19 cellular contexts compared by ENCODE assay signal in the genomic region with DNA sequence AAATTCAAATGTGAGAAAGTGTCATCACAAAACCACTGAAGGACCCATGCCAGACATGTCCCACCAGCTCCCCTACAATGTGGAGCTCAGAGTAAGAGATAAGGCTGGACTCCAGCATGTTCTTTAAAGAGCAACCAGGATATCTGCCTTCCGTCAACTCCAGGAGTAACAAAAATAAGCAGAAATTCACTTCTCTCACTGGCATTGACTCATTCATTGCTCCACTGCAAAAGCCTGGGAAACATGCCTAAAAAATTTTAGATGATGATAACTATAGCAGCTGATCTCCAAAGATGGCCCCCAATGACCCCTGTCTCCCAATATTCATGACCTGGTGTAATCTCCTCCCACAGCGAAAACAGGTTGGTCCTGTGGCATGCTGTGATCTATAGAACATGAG.
DNase-seq lines count a peak whose midpoint lies in the region; ATAC-seq and TF ChIP-seq lines count a peak whose summit lies in the region.
"Had no signal": no experiment of that assay in that cellular context is flagged by ENCODE, and none has a peak within 500 bp of the region (broad histone marks: within the 10 kb centered on the region; RNA-seq: fewer than 3 reads in every experiment).

No MANE protein-coding gene starts in this region.

- H3K4me3 Mint-ChIP-seq in type B pancreatic cell = no peak overlapping the region
- H3K4me3 Mint-ChIP-seq: B cell; CD4-positive, CD25-positive, alpha-beta regulatory T cell; CD8-positive, alpha-beta T cell; GM23338; H9 had no signal

- H3K36me3 Mint-ChIP-seq in type B pancreatic cell = no peaks in the 10 kb centered on the region
- H3K36me3 Mint-ChIP-seq: CD4-positive, CD25-positive, alpha-beta regulatory T cell; CD8-positive, alpha-beta T cell had no signal

- H3K4me1 Mint-ChIP-seq in type B pancreatic cell (ENCODE audit: unreplicated experiment) = no peaks in the 10 kb centered on the region
- H3K4me1 Mint-ChIP-seq: B cell; CD4-positive, CD25-positive, alpha-beta regulatory T cell had no signal

- H3K4me3 ChIP-seq in fibroblast of the aortic adventitia (ENCODE audit: low read depth, low read length) = no peak overlapping the region
- H3K4me3 ChIP-seq: BLaER1, GM12878, GM23338 had no signal

- DNase-seq in EH (ENCODE audit: low read depth) (peak; percentile 25), amniotic epithelial cell (ENCODE audit: low read depth) (peak; percentile 46), fibroblast of the aortic adventitia (ENCODE audit: low read depth) (peak; percentile 49), left cardiac atrium (no peak), type B pancreatic cell (ENCODE audit: extremely low spot score, unreplicated experiment) (no peak)
- DNase-seq: Caco-2; CD4-positive, CD25-positive, alpha-beta regulatory T cell; CD8-positive, alpha-beta T cell; DMS153; DND-41; EL; GDM1; H9 had no signal

- H3K27ac Mint-ChIP-seq in type B pancreatic cell = no peak overlapping the region
- H3K27ac Mint-ChIP-seq: B cell; CD4-positive, CD25-positive, alpha-beta regulatory T cell; CD8-positive, alpha-beta T cell; GM23338; H9 had no signal

- H3K9me3 Mint-ChIP-seq in type B pancreatic cell = no peaks in the 10 kb centered on the region
- H3K9me3 Mint-ChIP-seq: CD8-positive, alpha-beta T cell; GM23338; H9 had no signal

- H3K27me3 Mint-ChIP-seq in type B pancreatic cell = no peaks in the 10 kb centered on the region
- H3K27me3 Mint-ChIP-seq: CD4-positive, CD25-positive, alpha-beta regulatory T cell had no signal

- intact Hi-C loops in left cardiac atrium (cut with DNase I) = no loop called here

- ATAC-seq in GM19035 (IDR thresholded peaks at IDR 0.05; ENCODE audit: unreplicated experiment) = no peak
- no peak for ATAC-seq in left cardiac atrium
- ATAC-seq: CD8-positive, alpha-beta T cell; GM12878; GM23338; HCT116 had no signal

- TF ChIP-seq CTCF in fibroblast of the aortic adventitia (IDR thresholded peaks at IDR 0.05; ENCODE audit: insufficient read depth, low read length) (no peak), type B pancreatic cell (conservative IDR thresholded peaks at IDR 0.05) (no peak)

Comparison
In these comparisons a context has a peak if more than half of its experiments do, and no peak if none do; other contexts are left out.
1. DNase-seq: peak in EH (single experiment), amniotic epithelial cell (single experiment) and fibroblast of the aortic adventitia (single experiment); none in left cardiac atrium (single experiment) and type B pancreatic cell (single experiment).